Comparison of ENCODE assay signal across 9 cellular contexts in the genomic region with DNA sequence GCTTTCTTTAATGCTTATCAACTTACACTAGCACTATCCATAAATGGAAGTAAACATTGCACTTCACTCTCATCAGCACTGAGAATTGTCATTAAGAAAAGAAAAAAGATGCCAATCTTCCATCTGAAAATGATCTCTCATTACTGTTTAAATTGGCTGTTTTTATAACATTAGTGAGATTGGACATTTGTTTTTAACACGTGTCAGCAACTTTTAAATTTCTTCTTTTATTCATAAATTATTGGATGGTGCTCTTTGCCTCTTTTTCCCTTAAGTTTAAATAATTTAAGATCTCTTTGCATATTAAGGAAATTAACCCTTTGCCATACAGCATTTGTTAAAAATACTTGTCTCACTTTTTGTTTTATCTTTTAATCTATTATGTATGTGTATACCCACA.
"Had no signal": no experiment of that assay in that cellular context is flagged by ENCODE, and none has a peak within 500 bp of the region (broad histone marks: within the 10 kb centered on the region; RNA-seq: fewer than 3 reads in every experiment).

No MANE protein-coding gene starts in this region.

- H2AFZ ChIP-seq: GM23338 had no signal

- DNase-seq: H7, HFFc6, Karpas-422, KBM-7 had no signal

- H3K36me3 ChIP-seq: HAP-1 had no signal

- ATAC-seq: GM23338, HCT116 had no signal

- H3K9me3 ChIP-seq: HAP-1 had no signal

- FAIRE-seq: HTR-8/SVneo had no signal

- H3K4me1 ChIP-seq: HAP-1 had no signal

- H3K4me2 ChIP-seq: GM23338, KMS-11 had no signal

- H3K9ac ChIP-seq: KMS-11 had no signal

- H3K4me3 ChIP-seq: GM23338, HAP-1 had no signal

- H3K27ac ChIP-seq: KMS-11 had no signal
